Comparison of ENCODE assay signal across 16 cellular contexts in genomic region chr9:91348191-91348790, GRCh38. TPM values are rescaled to one million over a fixed set of nuclear protein-coding genes. Genes with fewer than 3 reads are reported as not detected.
DNase-seq lines count a peak whose midpoint lies in the region; ATAC-seq, FAIRE-seq and TF ChIP-seq lines count a peak whose summit lies in the region.
"Had no signal": no experiment of that assay in that cellular context is flagged by ENCODE, and none has a peak within 500 bp of the region (broad histone marks: within the 10 kb centered on the region; RNA-seq: fewer than 3 reads in every experiment).

No MANE protein-coding gene starts in this region.

- H3K4me1 ChIP-seq in lower lobe of right lung, result no peaks in the 10 kb centered on the region
- H3K4me1 ChIP-seq in BE2C, result no peaks in the 10 kb centered on the region

- intact Hi-C loops in activated CD4-positive, alpha-beta T cell treated with anti-CD3 and anti-CD28 coated beads for 36 hours (cut with DNase I, micrococcal nuclease), result loop anchor here (2.0 to 5.0 kb wide), 5 partner anchors 141 to 247 kb away; no protein-coding TSS in a partner anchor
- intact Hi-C loops in lower lobe of right lung (cut with DNase I), result no loop called here

- H3K4me3 ChIP-seq in bronchial epithelial cell (ENCODE audit: low read depth, low read length) (no peak overlapping the region), lower lobe of right lung (no peak overlapping the region), BE2C (ENCODE audit: low read depth, low read length) (no peak overlapping the region)

- no peaks in the 10 kb centered on the region for H3K27me3 Mint-ChIP-seq in activated CD4-positive, alpha-beta T cell treated with anti-CD3 and anti-CD28 coated beads for 36 hours
- H3K27me3 Mint-ChIP-seq in T-helper 2 cell treated with Interferon-gamma antibody and Interleukin-4, amounts not matched to agents 5 μg/mL and 100 μg/mL, for 36 hours (ENCODE audit: low read depth), result no peaks in the 10 kb centered on the region

- peaks cover 42% of the 10 kb centered on the region for H3K4me1 Mint-ChIP-seq in activated CD4-positive, alpha-beta T cell treated with anti-CD3 and anti-CD28 coated beads for 36 hours
- H3K4me1 Mint-ChIP-seq in T-helper 2 cell treated with Interferon-gamma antibody and Interleukin-4, amounts not matched to agents 5 μg/mL and 100 μg/mL, for 36 hours (ENCODE audit: low read depth), result peaks cover 59% of the 10 kb centered on the region

- DNase-seq in activated CD4-positive, alpha-beta T cell treated with anti-CD3 and anti-CD28 coated beads for 36 hours, result no peak
- DNase-seq in activated CD4-positive, alpha-beta T cell treated with anti-CD3 and anti-CD28 coated beads for 1 hour, result no peak
- no peak for DNase-seq in GM12892 (ENCODE audit: insufficient read length)
- no peak for DNase-seq in T-helper 2 cell treated with Interferon-gamma antibody and Interleukin-4, amounts not matched to agents 5 μg/mL and 100 μg/mL, for 36 hours (ENCODE audit: low spot score)
- peak; percentile 3 for DNase-seq in bronchial epithelial cell (ENCODE audit: low read depth)
- no peak for DNase-seq in lower lobe of right lung
- no peak for DNase-seq in HT-29 (ENCODE audit: low spot score)
- no peak for DNase-seq in BE2C
- DNase-seq: 8988T; HCEC 1CT; Kasumi-1; NCI-H1417; NCI-H2081; NCI-H524; NK-92 treated with Interleukin-12 subunit alpha and Interleukin-12 subunit beta, amount 100 ng/mL, for 24 hours had no signal

- ATAC-seq in activated CD4-positive, alpha-beta T cell treated with anti-CD3 and anti-CD28 coated beads for 36 hours, result no peak
- ATAC-seq in lower lobe of right lung, result no peak

- CTCF ChIA-PET in activated CD4-positive, alpha-beta T cell treated with anti-CD3 and anti-CD28 coated beads for 36 hours (lab: Charles Lee), result interaction anchor here (1.2 kb wide), 1 partner anchor 156 kb away, joined by 3 read pairs; no protein-coding TSS in a partner anchor

- TF ChIP-seq CTCF in bronchial epithelial cell (IDR thresholded peaks at IDR 0.05; ENCODE audit: insufficient read depth, low read length, severe bottlenecking) (no peak), lower lobe of right lung (IDR thresholded peaks at IDR 0.05) (no peak), BE2C (IDR thresholded peaks at IDR 0.05; ENCODE audit: low read depth, low read length) (no peak)

- no peaks in the 10 kb centered on the region for H3K27me3 ChIP-seq in bronchial epithelial cell (ENCODE audit: control insufficient read depth, insufficient read depth, low read length)
- H3K27me3 ChIP-seq in lower lobe of right lung (ENCODE audit: low read depth), result no peaks in the 10 kb centered on the region
- H3K27me3 ChIP-seq in BE2C, result no peaks in the 10 kb centered on the region

- H3K4me3 Mint-ChIP-seq in activated CD4-positive, alpha-beta T cell treated with anti-CD3 and anti-CD28 coated beads for 36 hours, result no peak overlapping the region
- peak overlapping the region; percentile 65 for H3K4me3 Mint-ChIP-seq in T-helper 2 cell treated with Interferon-gamma antibody and Interleukin-4, amounts not matched to agents 5 μg/mL and 100 μg/mL, for 36 hours

- H3K27ac ChIP-seq in lower lobe of right lung, result no peak overlapping the region
- H3K27ac ChIP-seq: C4-2B had no signal

- peaks cover 2% of the 10 kb centered on the region for H3K36me3 ChIP-seq in bronchial epithelial cell (ENCODE audit: control insufficient read depth, insufficient read depth, low read length)
- H3K36me3 ChIP-seq in lower lobe of right lung, result peaks cover 22% of the 10 kb centered on the region
- H3K36me3 ChIP-seq in BE2C, result peaks cover 11% of the 10 kb centered on the region

- FAIRE-seq in GM12892 (lab: Jason Lieb, UNC) (peak; percentile 36), bronchial epithelial cell (lab: Jason Lieb, UNC) (no peak)

- POLR2A ChIA-PET in activated CD4-positive, alpha-beta T cell treated with anti-CD3 and anti-CD28 coated beads for 36 hours (lab: Charles Lee), result interaction anchor here (3.3 kb wide), 1 partner anchor 12 kb away, joined by 22 read pairs; the partner anchor contains the start of gene AUH

- no peaks in the 10 kb centered on the region for H3K9me3 Mint-ChIP-seq in activated CD4-positive, alpha-beta T cell treated with anti-CD3 and anti-CD28 coated beads for 36 hours (ENCODE audit: low read depth)
- H3K9me3 Mint-ChIP-seq in T-helper 2 cell treated with Interferon-gamma antibody and Interleukin-4, amounts not matched to agents 5 μg/mL and 100 μg/mL, for 36 hours, result no peaks in the 10 kb centered on the region

- H3K27ac Mint-ChIP-seq in activated CD4-positive, alpha-beta T cell treated with anti-CD3 and anti-CD28 coated beads for 36 hours, result peak overlapping the region; percentile 37
- peak overlapping the region; percentile 89 for H3K27ac Mint-ChIP-seq in T-helper 2 cell treated with Interferon-gamma antibody and Interleukin-4, amounts not matched to agents 5 μg/mL and 100 μg/mL, for 36 hours

- TF ChIP-seq POLR2A in GM12892 (IDR thresholded peaks at IDR 0.05; ENCODE audit: low read depth, low read length), result no peak

- H3K9me3 ChIP-seq in lower lobe of right lung, result no peaks in the 10 kb centered on the region
- no peaks in the 10 kb centered on the region for H3K9me3 ChIP-seq in BE2C

- H3K36me3 Mint-ChIP-seq in activated CD4-positive, alpha-beta T cell treated with anti-CD3 and anti-CD28 coated beads for 36 hours (ENCODE audit: low read depth), result peaks cover 37% of the 10 kb centered on the region
- H3K36me3 Mint-ChIP-seq in T-helper 2 cell treated with Interferon-gamma antibody and Interleukin-4, amounts not matched to agents 5 μg/mL and 100 μg/mL, for 36 hours (ENCODE audit: low read depth), result peaks cover 44% of the 10 kb centered on the region

RNA-seq across cellular contexts. Expression of gene AUH, which starts 13.4 kb away (rescaled TPM):
- total RNA-seq in activated CD4-positive, alpha-beta T cell treated with anti-CD3 and anti-CD28 coated beads for 36 hours, result 10 to 100 TPM; 30.4 to 30.8 TPM
- polyA plus RNA-seq in GM12892 (2012; ENCODE audit: missing spikeins), result 4.6 TPM
- 16.3 and 16.8 TPM in 2 replicates for total RNA-seq in bronchial epithelial cell
- 17.3 TPM for total RNA-seq in lower lobe of right lung
- total RNA-seq in HT-29 (2014; rRNA removed; shearing (Covaris generic)), result 28.6 TPM in 2 replicates
- polyA plus RNA-seq in BE2C (2012; ENCODE audit: insufficient read depth, insufficient read length, low read depth), result 20.7 TPM
